Comparison of ENCODE assay signal across 1 cellular context in genomic region chr1:206635080-206635982, GRCh38.
TF ChIP-seq lines count a peak whose summit lies in the region.

TSS of gene DYRK3 (plus strand) at chr1:206635536. CDS start at chr1:206635704, 168 bp downstream.

TF ChIP-seq in K562, 482 proteins besides CTCF, POLR2A, EP300 and RAD21 (continued from another document and continues in another):
- no peak for TF ChIP-seq ZNF407 (IDR thresholded peaks at IDR 0.05; ENCODE audit: low read depth)
- TF ChIP-seq TEAD2 (tag; IDR thresholded peaks at IDR 0.05), result no peak
- TF ChIP-seq POLR2AphosphoS2 (IDR thresholded peaks at IDR 0.05; ENCODE audit: low read length), result peak; percentile 61; the same call in 1 of the 2 replicates
- TF ChIP-seq KHSRP (IDR thresholded peaks at IDR 0.05), result no peak
- no peak for TF ChIP-seq ZNF174 (CRISPR knock-in tag; IDR thresholded peaks at IDR 0.05)
- no peak for TF ChIP-seq GTF2B (IDR thresholded peaks at IDR 0.05; ENCODE audit: extremely low read depth, insufficient read length)
- TF ChIP-seq ZNF717 (CRISPR knock-in tag; IDR thresholded peaks at IDR 0.05), result no peak
- peak; percentile 59; the same call in 1 of the 2 replicates for TF ChIP-seq SREBF1 (IDR thresholded peaks at IDR 0.05; ENCODE audit: borderline replicate concordance, low read depth, low read length)
- TF ChIP-seq ZFP30 (CRISPR knock-in tag; IDR thresholded peaks at IDR 0.05; ENCODE audit: borderline replicate concordance), result no peak
- TF ChIP-seq ID3 (CRISPR knock-in tag; IDR thresholded peaks at IDR 0.05), result no peak
- TF ChIP-seq ID3 (tag; IDR thresholded peaks at IDR 0.05), result peak; percentile 80
- TF ChIP-seq ZFX (CRISPR knock-in tag; IDR thresholded peaks at IDR 0.05), result peak; percentile 98
- TF ChIP-seq XRCC3 (IDR thresholded peaks at IDR 0.05), result no peak
- no peak for TF ChIP-seq SIRT6 (IDR thresholded peaks at IDR 0.05; ENCODE audit: low read depth, low read length)
- no peak for TF ChIP-seq ZNF778 (CRISPR knock-in tag; IDR thresholded peaks at IDR 0.05)
- no peak for TF ChIP-seq AFF1 (IDR thresholded peaks at IDR 0.05; ENCODE audit: low read depth in 1 of 2, partially characterized antibody in 2 of 2)
- TF ChIP-seq ZNF232 (CRISPR knock-in tag; IDR thresholded peaks at IDR 0.05), result peak; percentile 72; the same call in 1 of the 2 replicates
- TF ChIP-seq, protein P1, sequence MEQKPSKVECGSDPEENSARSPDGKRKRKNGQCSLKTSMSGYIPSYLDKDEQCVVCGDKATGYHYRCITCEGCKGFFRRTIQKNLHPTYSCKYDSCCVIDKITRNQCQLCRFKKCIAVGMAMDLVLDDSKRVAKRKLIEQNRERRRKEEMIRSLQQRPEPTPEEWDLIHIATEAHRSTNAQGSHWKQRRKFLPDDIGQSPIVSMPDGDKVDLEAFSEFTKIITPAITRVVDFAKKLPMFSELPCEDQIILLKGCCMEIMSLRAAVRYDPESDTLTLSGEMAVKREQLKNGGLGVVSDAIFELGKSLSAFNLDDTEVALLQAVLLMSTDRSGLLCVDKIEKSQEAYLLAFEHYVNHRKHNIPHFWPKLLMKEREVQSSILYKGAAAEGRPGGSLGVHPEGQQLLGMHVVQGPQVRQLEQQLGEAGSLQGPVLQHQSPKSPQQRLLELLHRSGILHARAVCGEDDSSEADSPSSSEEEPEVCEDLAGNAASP (IDR thresholded peaks at IDR 0.05), result no peak
- TF ChIP-seq GATA2 (CRISPR knock-in tag; IDR thresholded peaks at IDR 0.05), result no peak
- peak; percentile 89 for TF ChIP-seq U2AF1 (optimal IDR thresholded peaks at IDR 0.05; ENCODE audit: low read depth, low read length)
- TF ChIP-seq TSHZ1 (CRISPR knock-in tag; IDR thresholded peaks at IDR 0.05), result no peak
- TF ChIP-seq PRMT5 (CRISPR knock-in tag; IDR thresholded peaks at IDR 0.05), result no peak; the same call in 1 of the 2 replicates
- no peak for TF ChIP-seq ARID3B (CRISPR knock-in tag; IDR thresholded peaks at IDR 0.05; ENCODE audit: borderline replicate concordance)
- TF ChIP-seq, protein P2, sequence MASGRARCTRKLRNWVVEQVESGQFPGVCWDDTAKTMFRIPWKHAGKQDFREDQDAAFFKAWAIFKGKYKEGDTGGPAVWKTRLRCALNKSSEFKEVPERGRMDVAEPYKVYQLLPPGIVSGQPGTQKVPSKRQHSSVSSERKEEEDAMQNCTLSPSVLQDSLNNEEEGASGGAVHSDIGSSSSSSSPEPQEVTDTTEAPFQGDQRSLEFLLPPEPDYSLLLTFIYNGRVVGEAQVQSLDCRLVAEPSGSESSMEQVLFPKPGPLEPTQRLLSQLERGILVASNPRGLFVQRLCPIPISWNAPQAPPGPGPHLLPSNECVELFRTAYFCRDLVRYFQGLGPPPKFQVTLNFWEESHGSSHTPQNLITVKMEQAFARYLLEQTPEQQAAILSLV (tag; IDR thresholded peaks at IDR 0.05), result no peak
- TF ChIP-seq ETV5 (CRISPR knock-in tag; IDR thresholded peaks at IDR 0.05; ENCODE audit: low read depth), result peak; percentile 90
- TF ChIP-seq TEAD1 (CRISPR knock-in tag; IDR thresholded peaks at IDR 0.05), result peak in 1 of 2 experiments; percentile 78; a peak in 3 of 4 replicates
- no peak for TF ChIP-seq ZBTB5 (IDR thresholded peaks at IDR 0.05)
- peak; percentile 94 for TF ChIP-seq KDM5B (IDR thresholded peaks at IDR 0.05; ENCODE audit: insufficient replicate concordance, low read depth, low read length)
- TF ChIP-seq ZNF197 (CRISPR knock-in tag; IDR thresholded peaks at IDR 0.05; ENCODE audit: low read depth), result no peak
- TF ChIP-seq SPI1 (IDR thresholded peaks at IDR 0.05; ENCODE audit: borderline replicate concordance, low read depth, low read length), result 0 out of 2 replicates have a peak, but pooled peaks have one; percentile 46
- TF ChIP-seq MYBL2 (IDR thresholded peaks at IDR 0.05; ENCODE audit: low read depth), result peak; percentile 44
- TF ChIP-seq MYBL2 (CRISPR knock-in tag; IDR thresholded peaks at IDR 0.05; ENCODE audit: borderline replicate concordance), result no peak
- no peak for TF ChIP-seq YBX1 (IDR thresholded peaks at IDR 0.05)
- TF ChIP-seq MCM3 (IDR thresholded peaks at IDR 0.05), result no peak
- no peak for TF ChIP-seq TAF9B (IDR thresholded peaks at IDR 0.05; ENCODE audit: partially characterized antibody)
